Comparison of ENCODE assay signal across 17 cellular contexts in the genomic region with DNA sequence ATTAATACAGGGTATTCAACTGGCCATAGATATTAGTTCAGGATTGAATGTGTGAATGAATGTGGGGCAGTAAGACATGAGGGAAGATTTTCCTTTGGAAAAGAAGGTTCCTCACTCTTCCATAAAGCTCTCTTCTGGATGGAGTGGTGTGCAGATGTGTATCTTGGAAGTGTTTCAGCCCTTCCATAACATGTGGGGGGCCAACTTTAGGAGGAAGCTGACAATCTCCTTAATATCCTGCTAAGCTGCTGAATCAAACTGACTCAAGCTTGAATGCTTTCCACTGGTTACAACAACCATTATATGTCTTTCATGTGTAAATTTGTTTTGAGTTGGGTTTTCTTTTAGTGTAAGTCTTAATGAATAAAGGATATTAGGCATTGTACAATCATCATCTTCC. TPM values are rescaled to one million over a fixed set of nuclear protein-coding genes. Genes with fewer than 3 reads are reported as not detected.
A peak's percentile ranks its signal among the peaks of the same experiment; 100 is the strongest.
DNase-seq lines count a peak whose midpoint lies in the region; ATAC-seq, FAIRE-seq and TF ChIP-seq lines count a peak whose summit lies in the region.
"Had no signal": no experiment of that assay in that cellular context is flagged by ENCODE, and none has a peak within 500 bp of the region (broad histone marks: within the 10 kb centered on the region; RNA-seq: fewer than 3 reads in every experiment).

No MANE protein-coding gene starts in this region.

- peaks cover 6% of the 10 kb centered on the region for H3K9me3 Mint-ChIP-seq in astrocyte (ENCODE audit: unreplicated experiment)
- H3K9me3 Mint-ChIP-seq in activated CD4-positive, alpha-beta T cell treated with anti-CD3 and anti-CD28 coated beads for 36 hours (ENCODE audit: low read depth): peaks cover 4% of the 10 kb centered on the region

- ATAC-seq in HG03565 (IDR thresholded peaks at IDR 0.05; ENCODE audit: unreplicated experiment) (no peak), HG03432 (IDR thresholded peaks at IDR 0.05; ENCODE audit: unreplicated experiment) (no peak)
- ATAC-seq in activated CD4-positive, alpha-beta T cell treated with anti-CD3 and anti-CD28 coated beads for 36 hours: no peak

- H3K27ac ChIP-seq in GM23248: peak overlapping the region; percentile 40; the same call in 1 of the 2 replicates
- H3K27ac ChIP-seq in astrocyte (ENCODE audit: low read depth, low read length): peak overlapping the region; percentile 70
- H3K27ac ChIP-seq: BLaER1 treated with 17β-estradiol and CSF1 and Interleukin-3, amounts not matched to agents 10 nM and 100 nM had no signal

- in situ Hi-C loops in GM23248 (cut with MboI): no loop called here

- FAIRE-seq in astrocyte (lab: Jason Lieb, UNC): no peak
- FAIRE-seq: GM12892, GM19239 had no signal

- no peaks in the 10 kb centered on the region for H3K9me3 ChIP-seq in GM23248 (ENCODE audit: low read depth)
- H3K9me3 ChIP-seq in astrocyte (ENCODE audit: insufficient read depth, low read depth, low read length): no peaks in the 10 kb centered on the region

- peaks cover 7% of the 10 kb centered on the region; the same call in 1 of the 2 replicates for H3F3A ChIP-seq in GM23248 (ENCODE audit: insufficient read depth)

- H3K9me2 ChIP-seq in GM23248 (ENCODE audit: insufficient read depth): no peaks in the 10 kb centered on the region

- no peaks in the 10 kb centered on the region for H3K36me3 ChIP-seq in GM23248 (ENCODE audit: low read depth)
- H3K36me3 ChIP-seq in astrocyte (ENCODE audit: insufficient read depth, low read length): no peaks in the 10 kb centered on the region

- H3K4me3 ChIP-seq in GM23248 (no peak overlapping the region), astrocyte (ENCODE audit: insufficient read depth, low read depth, low read length) (no peak overlapping the region), fibroblast of pulmonary artery (replicated peaks; ENCODE audit: low read depth, low read length) (no peak overlapping the region)
- H3K4me3 ChIP-seq: BLaER1 treated with 17β-estradiol and CSF1 and Interleukin-3, amounts not matched to agents 10 nM and 100 nM had no signal

- no peaks in the 10 kb centered on the region for H3K36me3 Mint-ChIP-seq in astrocyte (ENCODE audit: low read depth, unreplicated experiment)
- H3K36me3 Mint-ChIP-seq in activated CD4-positive, alpha-beta T cell treated with anti-CD3 and anti-CD28 coated beads for 36 hours (ENCODE audit: low read depth): peaks cover 21% of the 10 kb centered on the region

- CTCF ChIA-PET in activated CD4-positive, alpha-beta T cell treated with anti-CD3 and anti-CD28 coated beads for 36 hours (lab: Charles Lee): no interaction called here

- no peak for TF ChIP-seq CTCF in astrocyte (IDR thresholded peaks at IDR 0.05; ENCODE audit: insufficient read depth, low read depth, low read length)
- no peak for TF ChIP-seq CTCF in fibroblast of pulmonary artery (IDR thresholded peaks at IDR 0.05; ENCODE audit: low read length, missing control alignments)

- POLR2A ChIA-PET in activated CD4-positive, alpha-beta T cell treated with anti-CD3 and anti-CD28 coated beads for 36 hours (lab: Charles Lee): no interaction called here

- H3K4me1 ChIP-seq in GM23248 (ENCODE audit: insufficient read depth): peaks cover 15% of the 10 kb centered on the region
- H3K4me1 ChIP-seq in astrocyte (ENCODE audit: insufficient read depth, low read length): peaks cover 6% of the 10 kb centered on the region
- H3K4me1 ChIP-seq: BLaER1 treated with 17β-estradiol and CSF1 and Interleukin-3, amounts not matched to agents 10 nM and 100 nM had no signal

- H4K20me1 ChIP-seq in GM23248 (ENCODE audit: insufficient read depth): no peaks in the 10 kb centered on the region
- H4K20me1 ChIP-seq in astrocyte (ENCODE audit: insufficient read depth, low read length): no peaks in the 10 kb centered on the region

- H3K4me2 ChIP-seq in GM23248 (ENCODE audit: unreplicated experiment): peak overlapping the region; percentile 28
- H3K4me2 ChIP-seq in astrocyte (ENCODE audit: low read length): peak overlapping the region; percentile 63
- H3K4me2 ChIP-seq: BLaER1 treated with 17β-estradiol and CSF1 and Interleukin-3, amounts not matched to agents 10 nM and 100 nM had no signal

- H3K27me3 Mint-ChIP-seq in astrocyte (ENCODE audit: low read depth, unreplicated experiment): no peaks in the 10 kb centered on the region
- H3K27me3 Mint-ChIP-seq in activated CD4-positive, alpha-beta T cell treated with anti-CD3 and anti-CD28 coated beads for 36 hours: no peaks in the 10 kb centered on the region
- H3K27me3 Mint-ChIP-seq: IgD-negative memory B cell had no signal

- no peaks in the 10 kb centered on the region for H3K27me3 ChIP-seq in GM23248 (replicated peaks; ENCODE audit: insufficient read depth)
- no peaks in the 10 kb centered on the region for H3K27me3 ChIP-seq in astrocyte (ENCODE audit: insufficient read depth, low read length)

- peak; percentile 26 for DNase-seq in GM23248
- DNase-seq in astrocyte (ENCODE audit: low read depth): peak; percentile 12
- peak; percentile 3 for DNase-seq in fibroblast of pulmonary artery (ENCODE audit: low read depth)
- no peak for DNase-seq in activated CD4-positive, alpha-beta T cell treated with anti-CD3 and anti-CD28 coated beads for 36 hours
- no peak for DNase-seq in NCI-H1930 (lab: John Stamatoyannopoulos, UW)
- DNase-seq: MV-4-11; NCI-H1417 treated with DMSO at 0.1 percent for 48 hours; NCI-H226; NCI-H69; NK-92 treated with Interleukin-12 subunit alpha and Interleukin-12 subunit beta, amount 100 ng/mL, for 24 hours; T-helper 1 cell had no signal

- peak overlapping the region; percentile 72 for H3K27ac Mint-ChIP-seq in astrocyte (ENCODE audit: unreplicated experiment)
- no peak overlapping the region for H3K27ac Mint-ChIP-seq in activated CD4-positive, alpha-beta T cell treated with anti-CD3 and anti-CD28 coated beads for 36 hours
- H3K27ac Mint-ChIP-seq: IgD-negative memory B cell had no signal

- intact Hi-C loops in activated CD4-positive, alpha-beta T cell treated with anti-CD3 and anti-CD28 coated beads for 36 hours (cut with DNase I, micrococcal nuclease): no loop called here

- H3K4me3 Mint-ChIP-seq in astrocyte (ENCODE audit: unreplicated experiment): no peak overlapping the region
- no peak overlapping the region for H3K4me3 Mint-ChIP-seq in activated CD4-positive, alpha-beta T cell treated with anti-CD3 and anti-CD28 coated beads for 36 hours
- H3K4me3 Mint-ChIP-seq: IgD-negative memory B cell had no signal

- H2AFZ ChIP-seq in GM23248 (no peak overlapping the region; the same call in 1 of the 2 replicates), astrocyte (ENCODE audit: low read depth, low read length) (no peak overlapping the region)

- H3K9ac ChIP-seq in GM23248 (no peak overlapping the region), astrocyte (ENCODE audit: low read length) (peak overlapping the region; percentile 32)
- H3K9ac ChIP-seq: BLaER1 treated with 17β-estradiol and CSF1 and Interleukin-3, amounts not matched to agents 10 nM and 100 nM had no signal

- peaks cover 10% of the 10 kb centered on the region for H3K4me1 Mint-ChIP-seq in astrocyte (ENCODE audit: low read depth, unreplicated experiment)
- no peaks in the 10 kb centered on the region for H3K4me1 Mint-ChIP-seq in activated CD4-positive, alpha-beta T cell treated with anti-CD3 and anti-CD28 coated beads for 36 hours
- H3K4me1 Mint-ChIP-seq: IgD-negative memory B cell had no signal

- H3K79me2 ChIP-seq in GM23248 (ENCODE audit: insufficient read depth) (no peaks in the 10 kb centered on the region), astrocyte (ENCODE audit: insufficient read depth, low read length) (no peaks in the 10 kb centered on the region)

RNA-seq across cellular contexts. Expression of a gene that starts 40.3 kb away (rescaled TPM):
- 6.4 and 9.7 TPM in 2 replicates for total RNA-seq in GM23248 (2014; rRNA removed; shearing (Covaris generic))
- 4.2 and 4.8 TPM in 2 replicates for polyA plus RNA-seq in GM23248 (2016; fragmentation: Nextera tagmentation; extraction: Ambion mirVana)
- 1.9 and 2.8 TPM in 2 replicates for total RNA-seq in astrocyte
- total RNA-seq in activated CD4-positive, alpha-beta T cell treated with anti-CD3 and anti-CD28 coated beads for 36 hours: 10 to 100 TPM; 14.7 to 15.4 TPM

RNA-seq across cellular contexts. Expression of a gene that starts 40.6 kb away (rescaled TPM):
- 28.5 and 29.7 TPM in 2 replicates for total RNA-seq in GM23248 (2014; rRNA removed; shearing (Covaris generic))
- polyA plus RNA-seq in GM23248 (2016; fragmentation: Nextera tagmentation; extraction: Ambion mirVana): 27.9 and 31.0 TPM in 2 replicates
- total RNA-seq in astrocyte: 13.9 and 14.6 TPM in 2 replicates
- 10 to 100 TPM; 18.9 to 24.5 TPM for total RNA-seq in activated CD4-positive, alpha-beta T cell treated with anti-CD3 and anti-CD28 coated beads for 36 hours

Comparison
In these comparisons a context has a peak if more than half of its experiments do, and no peak if none do; other contexts are left out.
1. DNase-seq: peak in GM23248 (single experiment), astrocyte (single experiment) and fibroblast of pulmonary artery (single experiment); none in activated CD4-positive, alpha-beta T cell treated with anti-CD3 and anti-CD28 coated beads for 36 hours (single experiment) and NCI-H1930 (0 of 2).